In genomic region chr7:22083711-22084289, GRCh38 we compare ENCODE assay signal across 1 cellular context.
TF ChIP-seq lines count a peak whose summit lies in the region.

No MANE protein-coding gene starts in this region.

TF ChIP-seq in A549, 52 proteins besides CTCF, POLR2A, EP300 and RAD21 (continued from another document):
- TF ChIP-seq USF2 (IDR thresholded peaks at IDR 0.05) (no peak), CHD2 (IDR thresholded peaks at IDR 0.05; ENCODE audit: low read length, partially characterized antibody) (no peak)
